In the genomic region with DNA sequence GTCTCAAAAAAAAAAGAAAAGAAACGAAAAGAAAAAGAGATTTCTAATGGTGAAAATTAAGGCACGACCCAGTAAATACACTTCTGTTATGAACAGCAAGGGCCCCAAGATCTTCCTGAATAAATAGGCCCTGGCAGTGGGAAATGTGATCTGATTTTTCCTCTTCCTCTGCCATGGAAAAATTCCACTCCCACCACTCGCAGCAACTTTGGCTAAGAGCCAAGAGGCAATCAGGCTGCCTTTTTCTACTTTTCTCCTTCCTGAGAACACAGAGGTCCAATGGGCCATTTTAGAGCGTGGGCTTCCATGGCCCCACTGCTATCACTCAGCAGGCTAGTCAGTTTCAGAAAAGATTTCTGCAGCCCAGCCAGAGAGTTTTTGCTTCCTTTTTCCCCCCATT, we compare ENCODE assay signal across 11 cellular contexts. TPM values are rescaled to one million over a fixed set of nuclear protein-coding genes. Genes with fewer than 3 reads are reported as not detected.
A peak's percentile ranks its signal among the peaks of the same experiment; 100 is the strongest.
DNase-seq lines count a peak whose midpoint lies in the region; TF ChIP-seq lines count a peak whose summit lies in the region.
"Had no signal": no experiment of that assay in that cellular context is flagged by ENCODE, and none has a peak within 500 bp of the region (broad histone marks: within the 10 kb centered on the region; RNA-seq: fewer than 3 reads in every experiment).

No MANE protein-coding gene starts in this region.

- intact Hi-C loops in thyroid gland (cut with DNase I), result no loop called here

- no peaks in the 10 kb centered on the region for H3K36me3 ChIP-seq in thyroid gland

- H3K9me3 ChIP-seq in thyroid gland, result no peaks in the 10 kb centered on the region

- DNase-seq in NCI-H1417 (lab: John Stamatoyannopoulos, UW), result peak in 2 of 3 experiments; percentile 13 to 46
- DNase-seq in NCI-H1417 treated with DMSO at 0.1 percent for 48 hours (lab: John Stamatoyannopoulos, UW), result no peak
- peak; percentile 2 for DNase-seq in astrocyte of the spinal cord (ENCODE audit: low read depth, low spot score)
- peak; percentile 72 for DNase-seq in left kidney (ENCODE audit: low read depth, low spot score)
- DNase-seq in thyroid gland, result peak; percentile 18 to 30
- no peak for DNase-seq in stimulated activated CD4-positive, alpha-beta T cell treated with anti-CD3 and anti-CD28 coated beads, Interleukin-4, amount 100 ng/mL, for 1 hour
- DNase-seq in superior temporal gyrus (ENCODE audit: extremely low spot score), result no peak
- DNase-seq in hepatic stellate cell (ENCODE audit: low spot score), result no peak
- DNase-seq: DND-41, mesenchymal stem cell, T-helper 17 cell had no signal

- H3K4me3 ChIP-seq in astrocyte of the spinal cord (ENCODE audit: low read depth, low read length) (no peak overlapping the region), thyroid gland (replicated peaks in 1 of 3) (no peak overlapping the region)

- 30 to 35% methylated on average over 4 of the region's 4 CpGs for WGBS in thyroid gland, 2 donors

- H3K4me1 ChIP-seq in thyroid gland, result no peaks in the 10 kb centered on the region

- H3K27me3 ChIP-seq in thyroid gland, result no peaks in the 10 kb centered on the region

- peak overlapping the region in 1 of 3 donors; percentile 30 for H3K27ac ChIP-seq in thyroid gland

- no peak for TF ChIP-seq POLR2A in thyroid gland (IDR thresholded peaks at IDR 0.05)

- in situ Hi-C loops in astrocyte of the spinal cord (cut with HindIII; ENCODE audit: low sequenced_read_pairs), result no loop called here

- TF ChIP-seq CTCF in astrocyte of the spinal cord (IDR thresholded peaks at IDR 0.05; ENCODE audit: low read depth, low read length), result no peak
- TF ChIP-seq CTCF in thyroid gland (IDR thresholded peaks at IDR 0.05), result no peak

RNA-seq across cellular contexts. Expression of gene AK4, which starts 33.7 kb away (rescaled TPM):
- total RNA-seq in thyroid gland, result 10 to 100 TPM in 2 of 4 donors, 1 to 10 TPM in 2; 7.8 to 13.9 (median 9.8) TPM

Comparison
In these comparisons a context has a peak if more than half of its experiments do, and no peak if none do; other contexts are left out.
1. DNase-seq: peak in NCI-H1417 (2 of 3), astrocyte of the spinal cord (single experiment), left kidney (single experiment) and thyroid gland (2 of 2); none in NCI-H1417 treated with DMSO at 0.1 percent for 48 hours (single experiment), stimulated activated CD4-positive, alpha-beta T cell treated with anti-CD3 and anti-CD28 coated beads, Interleukin-4, amount 100 ng/mL, for 1 hour (single experiment), superior temporal gyrus (single experiment) and hepatic stellate cell (single experiment).